Comparison of ENCODE assay signal across 13 cellular contexts in genomic region chr19:34480491-34480890, GRCh38. TPM values are rescaled to one million over a fixed set of nuclear protein-coding genes. Genes with fewer than 3 reads are reported as not detected.
A peak's percentile ranks its signal among the peaks of the same experiment; 100 is the strongest.
DNase-seq lines count a peak whose midpoint lies in the region; ATAC-seq and TF ChIP-seq lines count a peak whose summit lies in the region.
"Had no signal": no experiment of that assay in that cellular context is flagged by ENCODE, and none has a peak within 500 bp of the region (broad histone marks: within the 10 kb centered on the region; RNA-seq: fewer than 3 reads in every experiment).

No MANE protein-coding gene starts in this region.

- H3K4me1 Mint-ChIP-seq in neural progenitor cell = peaks cover 19% of the 10 kb centered on the region

- intact Hi-C loops in breast epithelium (cut with DNase I; ENCODE audit: low total_unique reads) (no loop called here), mammary epithelial cell (cut with micrococcal nuclease) (no loop called here), heart right ventricle (cut with DNase I) (no loop called here), upper lobe of right lung (cut with DNase I) (no loop called here)

- TF ChIP-seq CTCF in breast epithelium (IDR thresholded peaks at IDR 0.05) (no peak), mammary epithelial cell (conservative IDR thresholded peaks at IDR 0.05 in 1 of 2, IDR thresholded peaks at IDR 0.05 in 1 of 2; ENCODE audit: extremely low read depth in 1 of 2, insufficient read depth in 1 of 2, low read depth in 1 of 2, low read length in 2 of 2) (no peak), heart right ventricle (IDR thresholded peaks at IDR 0.05) (no peak), neural progenitor cell (IDR thresholded peaks at IDR 0.05) (no peak), upper lobe of right lung (IDR thresholded peaks at IDR 0.05) (no peak)

- peak overlapping the region; percentile 42 for H3K27ac Mint-ChIP-seq in neural progenitor cell
- H3K27ac Mint-ChIP-seq: activated CD4-positive, alpha-beta memory T cell treated with anti-CD3 and anti-CD28 coated beads for 36 hours; activated T-helper 2 cell treated with anti-CD3 and anti-CD28 coated beads, Interferon-gamma antibody, Interleukin-2, Interleukin-4, amounts not matched to agents 10 μg/mL and 5 μg/mL and 100 μg/mL, durations not matched to agents 14 hours and 24 hours and 36 hours had no signal

- dilution Hi-C loops in mammary epithelial cell (cut with HindIII; ENCODE audit: low sequenced_read_pairs) = no loop called here

- TF ChIP-seq POLR2A in breast epithelium (IDR thresholded peaks at IDR 0.05) = no peak

- H3K9me3 ChIP-seq in breast epithelium (no peaks in the 10 kb centered on the region), mammary epithelial cell (replicated peaks; ENCODE audit: insufficient read depth, low read length) (no peaks in the 10 kb centered on the region), heart right ventricle (no peaks in the 10 kb centered on the region), neural progenitor cell (ENCODE audit: low read depth) (no peaks in the 10 kb centered on the region), upper lobe of right lung (no peaks in the 10 kb centered on the region)

- H3K4me3 ChIP-seq in breast epithelium = peak overlapping the region; percentile 62 to 90 (median 72)
- no peak overlapping the region for H3K4me3 ChIP-seq in mammary epithelial cell (replicated peaks in 1 of 3; ENCODE audit: insufficient read depth in 1 of 3, low read depth in 2 of 3, low read length in 3 of 3)
- H3K4me3 ChIP-seq in heart right ventricle = peak overlapping the region in 6 of 10 donors; percentile 63 to 96 (median 72)
- H3K4me3 ChIP-seq in neural progenitor cell = peak overlapping the region; percentile 52
- H3K4me3 ChIP-seq in upper lobe of right lung = no peak overlapping the region

- H3K9me3 Mint-ChIP-seq in neural progenitor cell = peaks cover 2% of the 10 kb centered on the region
- H3K9me3 Mint-ChIP-seq: activated CD4-positive, alpha-beta memory T cell treated with anti-CD3 and anti-CD28 coated beads for 36 hours; activated T-helper 2 cell treated with anti-CD3 and anti-CD28 coated beads, Interferon-gamma antibody, Interleukin-2, Interleukin-4, amounts not matched to agents 10 μg/mL and 5 μg/mL and 100 μg/mL, durations not matched to agents 14 hours and 24 hours and 36 hours had no signal

- H3K27me3 ChIP-seq in breast epithelium (no peaks in the 10 kb centered on the region), mammary epithelial cell (ENCODE audit: insufficient read depth, low read length) (no peaks in the 10 kb centered on the region), heart right ventricle (peaks cover 0 to 40% (median 0%) of the 10 kb centered on the region in 7 donors), neural progenitor cell (peaks cover 21% of the 10 kb centered on the region), upper lobe of right lung (no peaks in the 10 kb centered on the region)

- H3K79me2 ChIP-seq in mammary epithelial cell (ENCODE audit: insufficient read depth, low read length) = peaks cover 17% of the 10 kb centered on the region
- H3K79me2 ChIP-seq in neural progenitor cell (ENCODE audit: low read depth) = peaks cover 34% of the 10 kb centered on the region

- H3K9ac ChIP-seq in mammary epithelial cell (ENCODE audit: insufficient read depth, low read length) (no peak overlapping the region), neural progenitor cell (no peak overlapping the region)

- peaks cover 7% of the 10 kb centered on the region for H3K36me3 Mint-ChIP-seq in neural progenitor cell
- H3K36me3 Mint-ChIP-seq: activated CD4-positive, alpha-beta memory T cell treated with anti-CD3 and anti-CD28 coated beads for 36 hours had no signal

- no peaks in the 10 kb centered on the region for H4K20me1 ChIP-seq in mammary epithelial cell (ENCODE audit: insufficient read depth, low read length)
- peaks cover 31% of the 10 kb centered on the region for H4K20me1 ChIP-seq in neural progenitor cell (ENCODE audit: low read depth)

- peaks cover 6% of the 10 kb centered on the region for H3K27me3 Mint-ChIP-seq in neural progenitor cell (ENCODE audit: insufficient read depth, low read depth)

- no peak overlapping the region for H3K27ac ChIP-seq in breast epithelium
- no peak overlapping the region for H3K27ac ChIP-seq in mammary epithelial cell (ENCODE audit: insufficient read depth, low read depth, low read length)
- H3K27ac ChIP-seq in heart right ventricle = peak overlapping the region in 9 of 10 donors; percentile 80 to 95 (median 90)
- H3K27ac ChIP-seq in neural progenitor cell = no peak overlapping the region
- H3K27ac ChIP-seq in upper lobe of right lung = peak overlapping the region; percentile 81

- WGBS in mammary epithelial cell (ENCODE audit: low coverage, missing lambda C conversion rate) = 96% methylated on average over 9 of the region's 19 CpGs
- 88 to 89% methylated on average over 19 of the region's 19 CpGs for WGBS in heart right ventricle, 2 donors

- H3K4me1 ChIP-seq in breast epithelium = peaks cover 0 to 6% of the 10 kb centered on the region in 2 donors
- H3K4me1 ChIP-seq in mammary epithelial cell (ENCODE audit: insufficient read depth, low read length) = peaks cover 12% of the 10 kb centered on the region
- peaks cover 9 to 43% (median 26%) of the 10 kb centered on the region in 9 donors for H3K4me1 ChIP-seq in heart right ventricle
- peaks cover 18% of the 10 kb centered on the region for H3K4me1 ChIP-seq in neural progenitor cell
- peaks cover 14% of the 10 kb centered on the region for H3K4me1 ChIP-seq in upper lobe of right lung

- CTCF ChIA-PET in mammary epithelial cell (lab: Charles Lee; ENCODE audit: low non-redundant PET) = no interaction called here

- DNase-seq in breast epithelium (ENCODE audit: low spot score in 2 of 2) (no peak), mammary epithelial cell (no peak), heart right ventricle (no peak), neural progenitor cell (ENCODE audit: low spot score) (no peak), upper lobe of right lung (no peak)
- DNase-seq in activated CD4-positive, alpha-beta T cell treated with anti-CD3 and anti-CD28 coated beads, Interleukin-2, amount 50 U/mL, for 48 hours = no peak
- DNase-seq: 8988T; activated CD4-positive, alpha-beta memory T cell treated with anti-CD3 and anti-CD28 coated beads for 36 hours; NCI-H1092; T-helper 9 cell had no signal

- no TSS peak for BruUV-seq in mammary epithelial cell (replicated peaks; lab: Mats Ljungman, UMichigan)

- H3K4me3 Mint-ChIP-seq in neural progenitor cell = peak overlapping the region; percentile 76
- H3K4me3 Mint-ChIP-seq: activated CD4-positive, alpha-beta memory T cell treated with anti-CD3 and anti-CD28 coated beads for 36 hours had no signal

- ATAC-seq in heart right ventricle = no peak
- no peak for ATAC-seq in upper lobe of right lung
- ATAC-seq in HG02678 (IDR thresholded peaks at IDR 0.05; ENCODE audit: unreplicated experiment) = no peak
- no peak for ATAC-seq in activated CD4-positive, CD25-positive, alpha-beta regulatory T cell treated with anti-CD3 and anti-CD28 coated beads, Interleukin-2, amount 50 U/mL, for 24 hours

- H2AFZ ChIP-seq in mammary epithelial cell (ENCODE audit: low read depth, low read length) = no peak overlapping the region
- H2AFZ ChIP-seq in neural progenitor cell (replicated peaks) = peak overlapping the region; percentile 95

- in situ Hi-C loops in mammary epithelial cell (cut with MboI; ENCODE audit: low sequenced_read_pairs in 2 of 2) = no loop called here

- no peak overlapping the region for H3K4me2 ChIP-seq in mammary epithelial cell (ENCODE audit: insufficient read depth, low read depth, low read length)
- H3K4me2 ChIP-seq in neural progenitor cell = peak overlapping the region; percentile 82

- H3K36me3 ChIP-seq in breast epithelium (no peaks in the 10 kb centered on the region), mammary epithelial cell (ENCODE audit: insufficient read depth, low read length) (no peaks in the 10 kb centered on the region), heart right ventricle (no peaks in the 10 kb centered on the region), neural progenitor cell (no peaks in the 10 kb centered on the region), upper lobe of right lung (no peaks in the 10 kb centered on the region)

- H3F3A ChIP-seq in neural progenitor cell (ENCODE audit: low read depth) = peaks cover 37% of the 10 kb centered on the region

RNA-seq across cellular contexts. Expression of gene WTIP, which starts 1.1 kb away (rescaled TPM):
- total RNA-seq in breast epithelium = 10 to 100 TPM; 11.9 to 20.6 (median 14.9) TPM
- 10 to 100 TPM in 1 of 2 donors, 1 to 10 TPM in 1; 7.1 to 22.7 TPM for total RNA-seq in mammary epithelial cell
- 5.8 TPM for polyA plus RNA-seq in mammary epithelial cell
- 0.93 TPM for polyA minus RNA-seq in mammary epithelial cell
- 10 to 100 TPM; 15.2 to 30.0 (median 25.2) TPM for total RNA-seq in heart right ventricle
- 1 to 10 TPM; 4.8 to 9.2 TPM for polyA plus RNA-seq in heart right ventricle
- total RNA-seq in neural progenitor cell (ENCODE audit: low replicate concordance) = 28.2 and 35.4 TPM in 2 replicates
- 37.1 TPM for total RNA-seq in upper lobe of right lung

RNA-seq across cellular contexts. Expression of gene UBA2, which starts 52.3 kb away (rescaled TPM):
- 100 to 1,000 TPM; 105 to 176 (median 127) TPM for total RNA-seq in breast epithelium
- 10 to 100 TPM; 88.7 to 92.5 TPM for total RNA-seq in mammary epithelial cell
- 83.9 TPM for polyA plus RNA-seq in mammary epithelial cell
- 378 TPM for polyA minus RNA-seq in mammary epithelial cell
- 10 to 100 TPM; 38.8 to 74.4 (median 53.1) TPM for total RNA-seq in heart right ventricle
- polyA plus RNA-seq in heart right ventricle = 10 to 100 TPM; 36.1 to 50.8 TPM
- total RNA-seq in neural progenitor cell (ENCODE audit: low replicate concordance) = 305 and 373 TPM in 2 replicates
- total RNA-seq in upper lobe of right lung = 83.3 TPM

Comparison
In these comparisons a context has a peak if more than half of its experiments do, and no peak if none do; other contexts are left out.
1. H3K4me3 ChIP-seq: peak in breast epithelium (3 of 3), heart right ventricle (6 of 10) and neural progenitor cell (single experiment); none in mammary epithelial cell (0 of 3) and upper lobe of right lung (single experiment).
2. H3K27ac ChIP-seq: peak in heart right ventricle (9 of 10) and upper lobe of right lung (single experiment); none in breast epithelium (0 of 2), mammary epithelial cell (single experiment) and neural progenitor cell (single experiment).